In the genomic region with DNA sequence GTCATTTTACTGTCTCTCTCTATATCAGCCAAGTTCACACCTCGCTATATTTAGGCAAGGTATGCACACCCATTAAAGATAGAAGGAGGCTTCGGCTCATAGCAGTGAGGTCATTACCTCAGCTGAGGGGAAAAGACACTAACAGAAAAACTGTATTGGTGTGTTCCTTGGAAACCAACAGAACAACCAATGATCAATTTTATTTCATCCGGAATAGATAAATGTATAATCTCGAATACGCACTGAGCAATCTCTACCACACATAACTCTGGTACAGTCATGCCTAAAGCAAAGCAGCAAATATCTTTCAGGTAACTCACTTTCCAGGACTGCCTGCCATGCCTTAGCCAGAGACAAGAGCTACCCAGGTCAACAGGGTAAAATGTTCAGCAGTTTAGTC, we compare ENCODE assay signal across 1 cellular context.
TF ChIP-seq lines count a peak whose summit lies in the region.

No MANE protein-coding gene starts in this region.

TF ChIP-seq in WTC11, 78 proteins besides CTCF, POLR2A, EP300 and RAD21 (continued from another document):
- TF ChIP-seq ZNF425 (CRISPR knock-in tag; conservative IDR thresholded peaks at IDR 0.05) (no peak), JUN (CRISPR knock-in tag; IDR thresholded peaks at IDR 0.05) (no peak), ESRRA (CRISPR knock-in tag; IDR thresholded peaks at IDR 0.05; ENCODE audit: borderline replicate concordance) (no peak), ZNF423 (CRISPR knock-in tag; IDR thresholded peaks at IDR 0.05) (no peak), TCF7 (CRISPR knock-in tag; IDR thresholded peaks at IDR 0.05; ENCODE audit: low read depth) (no peak), ZNF416 (CRISPR knock-in tag; IDR thresholded peaks at IDR 0.05) (no peak), FOXJ3 (CRISPR knock-in tag; IDR thresholded peaks at IDR 0.05; ENCODE audit: borderline replicate concordance) (no peak)
- TF ChIP-seq, protein P1, sequence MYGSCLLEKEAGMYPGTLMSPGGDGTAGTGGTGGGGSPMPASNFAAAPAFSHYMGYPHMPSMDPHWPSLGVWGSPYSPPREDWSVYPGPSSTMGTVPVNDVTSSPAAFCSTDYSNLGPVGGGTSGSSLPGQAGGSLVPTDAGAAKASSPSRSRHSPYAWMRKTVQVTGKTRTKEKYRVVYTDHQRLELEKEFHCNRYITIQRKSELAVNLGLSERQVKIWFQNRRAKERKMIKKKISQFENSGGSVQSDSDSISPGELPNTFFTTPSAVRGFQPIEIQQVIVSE (CRISPR knock-in tag; IDR thresholded peaks at IDR 0.05; ENCODE audit: borderline replicate concordance): no peak
